In the genomic region with DNA sequence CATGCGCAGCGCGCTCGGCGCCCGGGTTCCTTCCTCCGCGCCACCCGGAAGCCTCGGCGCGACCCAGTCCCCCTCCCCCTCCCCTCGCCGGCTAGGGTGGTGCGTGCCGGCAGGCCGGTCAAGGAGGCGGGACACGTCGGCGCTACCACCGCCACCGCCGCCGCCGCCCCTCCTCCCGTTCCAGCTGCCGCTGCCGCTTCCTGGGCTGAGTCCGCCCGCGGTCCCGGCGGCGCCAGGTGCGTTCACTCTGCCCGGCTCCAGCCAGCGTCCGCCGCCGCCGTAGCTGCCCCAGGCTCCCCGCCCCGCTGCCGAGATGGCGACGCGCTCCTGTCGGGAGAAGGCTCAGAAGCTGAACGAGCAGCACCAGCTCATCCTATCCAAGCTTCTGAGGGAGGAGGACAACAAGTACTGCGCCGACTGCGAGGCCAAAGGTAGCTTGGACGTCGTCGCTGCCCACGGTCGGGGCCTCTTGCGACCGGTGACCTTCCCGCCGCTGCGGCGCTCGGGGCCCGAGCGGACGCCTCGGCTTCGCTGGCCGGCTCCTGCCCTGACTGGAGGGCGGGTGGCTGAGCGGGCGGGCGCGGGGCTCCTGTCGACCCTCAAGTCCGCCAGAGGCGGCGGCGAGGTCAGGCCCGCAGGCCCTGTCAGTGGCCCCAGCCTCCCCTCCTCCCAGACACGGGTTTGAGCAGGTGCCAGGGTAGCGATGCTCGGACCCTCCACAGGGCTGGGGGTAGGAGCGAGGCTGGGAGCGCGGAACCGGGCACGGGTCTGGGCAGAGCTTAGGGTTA, we compare ENCODE assay signal across 8 cellular contexts. TPM values are rescaled to one million over a fixed set of nuclear protein-coding genes. Genes with fewer than 3 reads are reported as not detected.
DNase-seq lines count a peak whose midpoint lies in the region; ATAC-seq lines count a peak whose summit lies in the region.

A gene (plus strand): TSS at position 173 of the 788 bp plus-strand sequence. CDS start 141 bp downstream, at position 314.

- H3K9ac ChIP-seq in endocrine pancreas (ENCODE audit: control insufficient read depth, insufficient read depth, low read length), result peak within 1 kb of the TSS; percentile 86

- H3K4me1 ChIP-seq in endocrine pancreas (ENCODE audit: control insufficient read depth, insufficient read depth, low read length), result peaks cover 13% of the 10 kb centered on the region

- no peaks in the 10 kb centered on the region for H3K9me3 ChIP-seq in endocrine pancreas (ENCODE audit: control insufficient read depth, low read length)

- H3K27me3 ChIP-seq in endocrine pancreas (ENCODE audit: control insufficient read depth, insufficient read depth, low read length), result no peaks in the 10 kb centered on the region

- H3K36me3 ChIP-seq in endocrine pancreas (ENCODE audit: control insufficient read depth, insufficient read depth, low read length), result no peaks in the 10 kb centered on the region

- ATAC-seq in GM21367 (IDR thresholded peaks at IDR 0.05; ENCODE audit: unreplicated experiment), result peak; percentile 87

- in situ Hi-C loops in Caki2 (cut with HindIII; ENCODE audit: low pct_unique_long_range_greater_than_20kb, low sequenced_read_pairs), result no loop called here

- H3K4me3 ChIP-seq in endocrine pancreas (ENCODE audit: control insufficient read depth, insufficient read depth, low read length), result peak within 1 kb of the TSS; percentile 99

- DNase-seq in Caki2 (ENCODE audit: low read depth), result peak; percentile 95
- DNase-seq in HT1080 (ENCODE audit: low read depth), result peak; percentile 89
- peak; percentile 80 for DNase-seq in NOMO-1 treated with DMSO at 0.1 percent for 48 hours (lab: John Stamatoyannopoulos, UW; ENCODE audit: unreplicated experiment)
- peak; percentile 67 for DNase-seq in activated CD8-positive, alpha-beta memory T cell treated with anti-CD3 and anti-CD28 coated beads, Interleukin-2, amount 50 U/mL, for 1 hour (ENCODE audit: extremely low read depth)
- peak; percentile 98 for DNase-seq in mesenteric fat pad (ENCODE audit: low spot score)
- DNase-seq in stimulated activated CD8-positive, alpha-beta memory T cell treated with anti-CD3 and anti-CD28 coated beads, Interleukin-15, amount 100 ng/mL, for 1 hour (ENCODE audit: low read depth), result peak; percentile 83

RNA-seq across cellular contexts. Expression of the gene that starts here (rescaled TPM):
- 9.9 and 14.6 TPM in 2 replicates for total RNA-seq in Caki2 (2014; rRNA removed; shearing (Covaris generic); ENCODE audit: low replicate concordance)
- total RNA-seq in HT1080 (2014; rRNA removed; shearing (Covaris generic)), result 19.2 and 33.3 TPM in 2 replicates
- 29.2 and 34.8 TPM in 2 replicates for polyA plus RNA-seq in HT1080 (2015; cell fraction: cytosol; rRNA removed)
- 24.7 and 25.2 TPM in 2 replicates for polyA plus RNA-seq in HT1080 (2015; cell fraction: nucleus; rRNA removed)
- 27.6 TPM for total RNA-seq in mesenteric fat pad

Comparison
In these comparisons a context has a peak if more than half of its experiments do, and no peak if none do; other contexts are left out.
1. Peak in every context shown above with its lines: DNase-seq, ATAC-seq and H3K4me3 ChIP-seq.